13 cellular contexts compared by ENCODE assay signal in the genomic region with DNA sequence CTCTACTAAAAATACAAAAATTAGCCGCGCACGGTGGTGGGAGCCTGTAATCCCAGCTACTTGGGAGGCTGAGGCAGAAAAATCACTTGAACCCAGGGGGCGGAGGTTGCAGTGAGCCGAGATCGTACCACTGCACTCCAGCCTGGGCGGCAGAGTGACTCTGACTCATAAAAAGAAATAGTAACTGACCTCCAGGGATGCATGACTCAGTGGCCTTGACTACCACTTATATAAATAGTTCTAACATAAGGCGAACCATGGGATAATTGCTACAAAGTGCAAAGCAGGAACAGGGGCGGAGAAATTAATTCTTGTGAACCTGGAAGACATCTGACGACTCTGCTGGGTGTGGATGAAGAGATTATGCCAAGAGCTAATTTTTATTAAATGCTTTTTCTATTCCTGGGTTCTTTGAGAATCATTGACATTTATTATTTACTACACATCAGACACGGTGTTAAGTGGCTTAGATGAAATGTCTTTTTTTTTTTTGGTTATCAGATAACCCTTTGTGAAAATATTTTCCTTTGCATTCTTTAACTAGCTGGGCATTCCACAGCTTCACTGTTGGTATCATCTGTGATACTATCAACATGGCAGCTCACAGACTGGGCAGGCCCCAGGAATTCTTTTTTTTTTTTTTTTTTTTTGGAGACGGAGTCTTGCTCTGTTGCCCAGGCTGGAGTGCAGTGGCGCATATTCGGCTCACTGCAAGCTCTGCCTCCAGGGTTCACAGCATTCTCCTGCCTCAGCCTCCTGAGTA. TPM values are rescaled to one million over a fixed set of nuclear protein-coding genes. Genes with fewer than 3 reads are reported as not detected.
DNase-seq lines count a peak whose midpoint lies in the region; ATAC-seq and TF ChIP-seq lines count a peak whose summit lies in the region.
"Had no signal": no experiment of that assay in that cellular context is flagged by ENCODE, and none has a peak within 500 bp of the region (broad histone marks: within the 10 kb centered on the region; RNA-seq: fewer than 3 reads in every experiment).

No MANE protein-coding gene starts in this region.

- H4K20me1 ChIP-seq in PC-3 (ENCODE audit: low read length) = no peaks in the 10 kb centered on the region

- H3K4me3 ChIP-seq in PC-3 (ENCODE audit: low read length) (no peak overlapping the region), epithelial cell of esophagus (ENCODE audit: low read length) (no peak overlapping the region), coronary artery (no peak overlapping the region)

- CTCF ChIA-PET in PC-3 (lab: Charles Lee) = interaction anchor here (0.6 kb wide), 2 partner anchors 17 to 43 kb away, joined by 3 to 4 read pairs; no protein-coding TSS in a partner anchor

- no peaks in the 10 kb centered on the region for H3K27me3 ChIP-seq in PC-3 (ENCODE audit: low read length)

- no TSS peak for BruUV-seq in PC-3 (replicated peaks; lab: Mats Ljungman, UMichigan)

- H3K27ac ChIP-seq in PC-3 (ENCODE audit: low read length) = peak overlapping the region; percentile 87
- no peak overlapping the region for H3K27ac ChIP-seq in coronary artery

- no peaks in the 10 kb centered on the region for H3K9me3 ChIP-seq in PC-3 (ENCODE audit: low read length)

- POLR2A ChIA-PET in PC-3 (lab: Charles Lee; ENCODE audit: unreplicated experiment) = interaction anchor here (0.6 kb wide), 1 partner anchor 377 kb away, joined by 16 read pairs; no protein-coding TSS in a partner anchor

- ATAC-seq in PC-3 (peak; percentile 99), HG02588 (IDR thresholded peaks at IDR 0.05; ENCODE audit: unreplicated experiment) (no peak), HG02973 (IDR thresholded peaks at IDR 0.05; ENCODE audit: unreplicated experiment) (no peak), HG03378 (IDR thresholded peaks at IDR 0.05; ENCODE audit: unreplicated experiment) (no peak)

- peak; percentile 53 for DNase-seq in GM04504 (ENCODE audit: low read depth)
- DNase-seq in PC-3 = peak; percentile 76
- DNase-seq in epithelial cell of esophagus (ENCODE audit: low read depth) = peak; percentile 80
- peak; percentile 22 for DNase-seq in pulmonary artery endothelial cell (ENCODE audit: low read depth, low spot score)
- no peak for DNase-seq in coronary artery (ENCODE audit: low spot score)
- DNase-seq: activated naive CD8-positive, alpha-beta T cell treated with anti-CD3 and anti-CD28 coated beads, Interleukin-2, amount 10 ng/mL, durations not matched to agents 7 days and 5 days; GF-D8; hippocampal formation; natural killer cell; NCI-H1048 had no signal

- no peaks in the 10 kb centered on the region for H3K9me2 ChIP-seq in PC-3 (replicated peaks; ENCODE audit: low read length)

- H3K4me1 ChIP-seq in PC-3 (ENCODE audit: insufficient read depth, low read length) = peaks cover 5% of the 10 kb centered on the region

- intact Hi-C loops in PC-3 (cut with micrococcal nuclease) = no loop called here

- H2AFZ ChIP-seq in PC-3 (ENCODE audit: low read length) = no peak overlapping the region

- TF ChIP-seq CTCF in PC-3 (conservative IDR thresholded peaks at IDR 0.05; ENCODE audit: low read depth, low read length) = no peak
- no peak for TF ChIP-seq CTCF in epithelial cell of esophagus (IDR thresholded peaks at IDR 0.05; ENCODE audit: insufficient read depth, low read depth, low read length, missing control alignments)
- TF ChIP-seq CTCF in coronary artery (IDR thresholded peaks at IDR 0.05) = no peak

- peak overlapping the region; percentile 62 for H3K4me2 ChIP-seq in PC-3 (ENCODE audit: low read length)

- H3F3A ChIP-seq in PC-3 (ENCODE audit: low read length, unreplicated experiment) = no peaks in the 10 kb centered on the region

- no peaks in the 10 kb centered on the region for H3K36me3 ChIP-seq in PC-3 (ENCODE audit: low read depth, low read length)

- H3K79me2 ChIP-seq in PC-3 (ENCODE audit: low read length) = no peaks in the 10 kb centered on the region

- peak overlapping the region; percentile 53 for H3K9ac ChIP-seq in PC-3 (ENCODE audit: low read length)

RNA-seq across cellular contexts. Expression of a gene that starts 28.2 kb away (rescaled TPM):
- total RNA-seq in PC-3 (2014; rRNA removed) = 4.9 and 7.2 TPM in 2 replicates
- 5.9 and 7.1 TPM in 2 replicates for total RNA-seq in pulmonary artery endothelial cell

RNA-seq across cellular contexts. Expression of a gene that starts 28.6 kb away (rescaled TPM):
- total RNA-seq in PC-3 (2014; rRNA removed) = 22.0 and 33.2 TPM in 2 replicates
- total RNA-seq in pulmonary artery endothelial cell = 80.9 and 124 TPM in 2 replicates

RNA-seq across cellular contexts. Expression of a gene that starts 48.2 kb away (rescaled TPM):
- total RNA-seq in PC-3 (2014; rRNA removed) = 94.7 and 122 TPM in 2 replicates
- total RNA-seq in pulmonary artery endothelial cell = 585 and 650 TPM in 2 replicates
